ENCODE assay signal across 15 cellular contexts in genomic region chr7:92260248-92260781, GRCh38. TPM values are rescaled to one million over a fixed set of nuclear protein-coding genes. Genes with fewer than 3 reads are reported as not detected.
DNase-seq lines count a peak whose midpoint lies in the region; FAIRE-seq and TF ChIP-seq lines count a peak whose summit lies in the region.
"Had no signal": no experiment of that assay in that cellular context is flagged by ENCODE, and none has a peak within 500 bp of the region (broad histone marks: within the 10 kb centered on the region; RNA-seq: fewer than 3 reads in every experiment).

No MANE protein-coding gene starts in this region.

- H2BK12ac ChIP-seq in mesenchymal stem cell (ENCODE audit: low read length in 2 of 2): no peak overlapping the region

- H2AFZ ChIP-seq in astrocyte (ENCODE audit: low read depth, low read length): no peak overlapping the region
- no peak overlapping the region for H2AFZ ChIP-seq in mesenchymal stem cell (ENCODE audit: low read depth, low read length)

- peaks cover 11% of the 10 kb centered on the region for H3K79me1 ChIP-seq in mesenchymal stem cell (replicated peaks; ENCODE audit: low read length, poor library complexity, severe bottlenecking)

- H3K27ac ChIP-seq in astrocyte (ENCODE audit: low read depth, low read length) (peak overlapping the region; percentile 9), mesenchymal stem cell (ENCODE audit: low read length, poor library complexity, severe bottlenecking) (no peak overlapping the region)

- peak; percentile 73 for DNase-seq in DMS53 treated with DMSO at 0.1 percent for 48 hours (lab: John Stamatoyannopoulos, UW; ENCODE audit: unreplicated experiment)
- peak; percentile 54 for DNase-seq in HT-29 (ENCODE audit: low spot score)
- peak; percentile 45 for DNase-seq in astrocyte (ENCODE audit: low read depth)
- peak; percentile 41 for DNase-seq in mesenchymal stem cell
- DNase-seq in KBM-7: no peak
- DNase-seq in activated effector memory CD4-positive, alpha-beta T cell treated with anti-CD3 and anti-CD28 coated beads, Interleukin-2, amount 50 U/mL, for 16 hours: no peak
- DNase-seq in GM13977 (ENCODE audit: low spot score): no peak
- DNase-seq: activated CD4-positive, alpha-beta T cell treated with anti-CD3 and anti-CD28 coated beads for 4 hours; activated CD8-positive, alpha-beta memory T cell treated with anti-CD3 and anti-CD28 coated beads, Interleukin-2, amount 50 U/mL, for 48 hours; activated naive CD4-positive, alpha-beta T cell treated with anti-CD3 and anti-CD28 coated beads, Interleukin-2, amount 50 U/mL, for 16 hours; hypothalamus; naive thymus-derived CD4-positive, alpha-beta T cell; NCI-H2081 treated with DMSO at 0.1 percent for 48 hours; NCI-H748 treated with DMSO at 0.1 percent for 48 hours had no signal

- H3K9me3 Mint-ChIP-seq in astrocyte (ENCODE audit: unreplicated experiment): no peaks in the 10 kb centered on the region
- H3K9me3 Mint-ChIP-seq: naive thymus-derived CD4-positive, alpha-beta T cell; stimulated activated naive CD8-positive, alpha-beta T cell treated with anti-CD3 and anti-CD28 coated beads, Interleukin-15, Interleukin-2, amounts not matched to agents 100 ng/mL and 50 ng/mL, for 24 hours had no signal

- no peak overlapping the region for H3K9ac ChIP-seq in astrocyte (ENCODE audit: low read length)
- H3K9ac ChIP-seq in mesenchymal stem cell (ENCODE audit: low read length): no peak overlapping the region

- H2BK120ac ChIP-seq in mesenchymal stem cell (ENCODE audit: low read depth, low read length): no peak overlapping the region

- no peaks in the 10 kb centered on the region for H3K9me3 ChIP-seq in astrocyte (ENCODE audit: insufficient read depth, low read depth, low read length)
- no peaks in the 10 kb centered on the region for H3K9me3 ChIP-seq in mesenchymal stem cell (ENCODE audit: control insufficient read depth, low read length)

- no peak overlapping the region for H3K4ac ChIP-seq in mesenchymal stem cell (ENCODE audit: low read depth in 1 of 2, low read length in 2 of 2)

- H4K91ac ChIP-seq in mesenchymal stem cell (ENCODE audit: low read length): no peak overlapping the region

- no peak overlapping the region for H2BK15ac ChIP-seq in mesenchymal stem cell (ENCODE audit: low read depth, poor library complexity, severe bottlenecking)

- H3K4me1 ChIP-seq in astrocyte (ENCODE audit: insufficient read depth, low read length): peaks cover 18% of the 10 kb centered on the region
- peaks cover 3% of the 10 kb centered on the region for H3K4me1 ChIP-seq in mesenchymal stem cell (ENCODE audit: control insufficient read depth, insufficient read depth, low read depth, low read length)

- H3K4me3 ChIP-seq in astrocyte (ENCODE audit: insufficient read depth, low read depth, low read length) (no peak overlapping the region), mesenchymal stem cell (ENCODE audit: insufficient read depth in 1 of 2, low read depth in 1 of 2, low read length in 2 of 2) (no peak overlapping the region)

- TF ChIP-seq CTCF in astrocyte (IDR thresholded peaks at IDR 0.05; ENCODE audit: insufficient read depth, low read depth, low read length) (no peak), GM13977 (IDR thresholded peaks at IDR 0.05; ENCODE audit: extremely low read depth, insufficient read depth, missing control alignments) (no peak)

- peak overlapping the region; percentile 48 for H3K27ac Mint-ChIP-seq in astrocyte (ENCODE audit: unreplicated experiment)
- H3K27ac Mint-ChIP-seq: stimulated activated naive CD8-positive, alpha-beta T cell treated with anti-CD3 and anti-CD28 coated beads, Interleukin-15, Interleukin-2, amounts not matched to agents 100 ng/mL and 50 ng/mL, for 24 hours had no signal

- FAIRE-seq in astrocyte (lab: Jason Lieb, UNC): no peak

- no peaks in the 10 kb centered on the region for H3K27me3 Mint-ChIP-seq in astrocyte (ENCODE audit: low read depth, unreplicated experiment)
- H3K27me3 Mint-ChIP-seq: naive thymus-derived CD4-positive, alpha-beta T cell; stimulated activated naive CD8-positive, alpha-beta T cell treated with anti-CD3 and anti-CD28 coated beads, Interleukin-15, Interleukin-2, amounts not matched to agents 100 ng/mL and 50 ng/mL, for 24 hours had no signal

- H4K20me1 ChIP-seq in astrocyte (ENCODE audit: insufficient read depth, low read length): peaks cover 64% of the 10 kb centered on the region

- H3K79me2 ChIP-seq in astrocyte (ENCODE audit: insufficient read depth, low read length): peaks cover 89% of the 10 kb centered on the region

- no peak overlapping the region for H3K18ac ChIP-seq in mesenchymal stem cell (ENCODE audit: low read depth in 1 of 2, low read length in 2 of 2)

- no peak overlapping the region for H3K4me3 Mint-ChIP-seq in astrocyte (ENCODE audit: unreplicated experiment)
- H3K4me3 Mint-ChIP-seq: naive thymus-derived CD4-positive, alpha-beta T cell; stimulated activated naive CD8-positive, alpha-beta T cell treated with anti-CD3 and anti-CD28 coated beads, Interleukin-15, Interleukin-2, amounts not matched to agents 100 ng/mL and 50 ng/mL, for 24 hours had no signal

- H3K4me1 Mint-ChIP-seq in astrocyte (ENCODE audit: low read depth, unreplicated experiment): peaks cover 23% of the 10 kb centered on the region

- H3K36me3 Mint-ChIP-seq in astrocyte (ENCODE audit: low read depth, unreplicated experiment): peaks cover 4% of the 10 kb centered on the region

- no peak overlapping the region for H2AK5ac ChIP-seq in mesenchymal stem cell (ENCODE audit: low read length, severe bottlenecking)

- H3K27me3 ChIP-seq in astrocyte (ENCODE audit: insufficient read depth, low read length) (no peaks in the 10 kb centered on the region), mesenchymal stem cell (ENCODE audit: control insufficient read depth in 1 of 2, insufficient read depth in 1 of 2, low read length in 2 of 2) (no peaks in the 10 kb centered on the region)

- in situ Hi-C loops in KBM-7 (cut with MboI; ENCODE audit: low pct_unique_long_range_greater_than_20kb, low sequenced_read_pairs): no loop called here
- in situ Hi-C loops in GM13977 (cut with MboI; ENCODE audit: low pct_unique_long_range_greater_than_20kb, low sequenced_read_pairs, unreplicated experiment): no loop called here

- no peak overlapping the region for H3K23ac ChIP-seq in mesenchymal stem cell (ENCODE audit: low read length in 2 of 2)

- no peak overlapping the region for H2BK5ac ChIP-seq in mesenchymal stem cell (ENCODE audit: low read depth, low read length, poor library complexity, severe bottlenecking)

- H3K4me2 ChIP-seq in astrocyte (ENCODE audit: low read length) (peak overlapping the region; percentile 40), mesenchymal stem cell (ENCODE audit: low read length, poor library complexity, severe bottlenecking) (no peak overlapping the region)

- no peak overlapping the region for H3K14ac ChIP-seq in mesenchymal stem cell (ENCODE audit: low read length in 2 of 2)

- H3K36me3 ChIP-seq in astrocyte (ENCODE audit: insufficient read depth, low read length) (no peaks in the 10 kb centered on the region), mesenchymal stem cell (ENCODE audit: control insufficient read depth in 1 of 2, insufficient read depth in 2 of 2, low read depth in 1 of 2, low read length in 2 of 2) (peaks cover 0 to 8% of the 10 kb centered on the region in 2 experiments)

- 50% methylated on average over 7 of the region's 7 CpGs for WGBS in mesenchymal stem cell

- no peak overlapping the region for H4K8ac ChIP-seq in mesenchymal stem cell (ENCODE audit: low read length)

RNA-seq across cellular contexts. Expression of gene ANKIB1, which starts 14.5 kb away (rescaled TPM):
- total RNA-seq in HT-29 (2014; rRNA removed; shearing (Covaris generic)): 22.2 and 24.9 TPM in 2 replicates
- 83.3 and 86.1 TPM in 2 replicates for total RNA-seq in astrocyte
- 32.5 TPM for polyA plus RNA-seq in mesenchymal stem cell (2013, experiment 1 of 2)
- 33.6 TPM for polyA plus RNA-seq in mesenchymal stem cell (2013, experiment 2 of 2)

RNA-seq across cellular contexts. Expression of gene KRIT1, which starts 14.6 kb away (rescaled TPM):
- 16.7 and 19.9 TPM in 2 replicates for total RNA-seq in HT-29 (2014; rRNA removed; shearing (Covaris generic))
- 25.9 and 33.9 TPM in 2 replicates for total RNA-seq in astrocyte
- polyA plus RNA-seq in mesenchymal stem cell (2013, experiment 1 of 2): 27.2 TPM
- 26.4 TPM for polyA plus RNA-seq in mesenchymal stem cell (2013, experiment 2 of 2)

Comparison
In these comparisons a context has a peak if more than half of its experiments do, and no peak if none do; other contexts are left out.
1. DNase-seq: peak in DMS53 treated with DMSO at 0.1 percent for 48 hours (single experiment), HT-29 (single experiment), astrocyte (single experiment) and mesenchymal stem cell (single experiment); none in KBM-7 (single experiment), activated effector memory CD4-positive, alpha-beta T cell treated with anti-CD3 and anti-CD28 coated beads, Interleukin-2, amount 50 U/mL, for 16 hours (single experiment) and GM13977 (single experiment).